In the genomic region with DNA sequence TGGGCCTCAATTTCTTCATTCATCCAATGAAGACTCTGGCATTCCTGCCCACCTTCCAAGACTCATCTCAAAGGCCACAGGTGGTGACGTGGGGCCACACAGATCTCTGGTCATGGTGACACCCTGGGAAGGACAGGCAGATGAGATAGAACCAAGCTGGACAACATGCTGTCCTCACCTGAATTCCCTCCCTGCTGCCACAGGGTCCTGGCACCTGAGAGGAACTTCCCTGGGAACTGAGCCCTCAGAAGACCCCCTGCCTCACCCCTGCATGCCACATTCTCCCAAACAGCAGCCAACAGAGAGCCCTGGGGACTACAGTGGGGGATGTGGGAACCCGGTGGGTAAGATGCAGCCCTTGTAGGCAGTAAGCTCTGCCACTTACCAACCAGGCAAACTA, we compare ENCODE assay signal across 20 cellular contexts. TPM values are rescaled to one million over a fixed set of nuclear protein-coding genes. Genes with fewer than 3 reads are reported as not detected.
A peak's percentile ranks its signal among the peaks of the same experiment; 100 is the strongest.
DNase-seq lines count a peak whose midpoint lies in the region; ATAC-seq, FAIRE-seq and TF ChIP-seq lines count a peak whose summit lies in the region.
"Had no signal": no experiment of that assay in that cellular context is flagged by ENCODE, and none has a peak within 500 bp of the region (broad histone marks: within the 10 kb centered on the region; RNA-seq: fewer than 3 reads in every experiment).

No MANE protein-coding gene starts in this region.

- no peaks in the 10 kb centered on the region for H3K9me3 Mint-ChIP-seq in natural killer cell
- no peaks in the 10 kb centered on the region for H3K9me3 Mint-ChIP-seq in natural killer cell treated with Interleukin-12 subunit alpha and Interleukin-12 subunit beta and Interleukin-15 and Interleukin-18, amount 100 ng/mL, for 72 hours
- H3K9me3 Mint-ChIP-seq: HFFc6 had no signal

- H3K9me3 ChIP-seq in esophagus muscularis mucosa (no peaks in the 10 kb centered on the region), gastrocnemius medialis (no peaks in the 10 kb centered on the region), thyroid gland (no peaks in the 10 kb centered on the region)

- H3K4me1 ChIP-seq in esophagus muscularis mucosa (peaks cover 55 to 80% (median 76%) of the 10 kb centered on the region in 4 donors), gastrocnemius medialis (peaks cover 57 to 75% of the 10 kb centered on the region in 2 donors), thyroid gland (no peaks in the 10 kb centered on the region)

- in situ Hi-C loops in gastrocnemius medialis (cut with MboI; ENCODE audit: low sequenced_read_pairs in 4 of 4) = no loop called here

- H3K36me3 Mint-ChIP-seq in natural killer cell = no peaks in the 10 kb centered on the region
- no peaks in the 10 kb centered on the region for H3K36me3 Mint-ChIP-seq in natural killer cell treated with Interleukin-12 subunit alpha and Interleukin-12 subunit beta and Interleukin-15 and Interleukin-18, amount 100 ng/mL, for 72 hours
- H3K36me3 Mint-ChIP-seq: CD14-positive monocyte had no signal

- H3K36me3 ChIP-seq in esophagus muscularis mucosa = peaks cover 50 to 94% (median 73%) of the 10 kb centered on the region in 4 donors
- peaks cover 0 to 9% of the 10 kb centered on the region in 2 donors for H3K36me3 ChIP-seq in gastrocnemius medialis
- H3K36me3 ChIP-seq in thyroid gland = peaks cover 0 to 6% of the 10 kb centered on the region in 2 donors

- intact Hi-C loops in natural killer cell (cut with micrococcal nuclease) (no loop called here), esophagus muscularis mucosa (cut with DNase I) (no loop called here), gastrocnemius medialis (cut with DNase I; ENCODE audit: low total_unique reads) (no loop called here), thyroid gland (cut with DNase I) (no loop called here)

- no peak for TF ChIP-seq EP300 in esophagus muscularis mucosa (IDR thresholded peaks at IDR 0.05)

- H3K27ac Mint-ChIP-seq in natural killer cell = no peak overlapping the region
- no peak overlapping the region for H3K27ac Mint-ChIP-seq in natural killer cell treated with Interleukin-12 subunit alpha and Interleukin-12 subunit beta and Interleukin-15 and Interleukin-18, amount 100 ng/mL, for 72 hours
- H3K27ac Mint-ChIP-seq: CD14-positive monocyte, HFFc6 had no signal

- H3K27me3 Mint-ChIP-seq in natural killer cell (ENCODE audit: low read depth in 2 of 2) = peaks cover 0 to 3% of the 10 kb centered on the region in 2 donors
- H3K27me3 Mint-ChIP-seq in natural killer cell treated with Interleukin-12 subunit alpha and Interleukin-12 subunit beta and Interleukin-15 and Interleukin-18, amount 100 ng/mL, for 72 hours = no peaks in the 10 kb centered on the region

- TF ChIP-seq CTCF in natural killer cell (IDR thresholded peaks at IDR 0.05) (no peak), esophagus muscularis mucosa (IDR thresholded peaks at IDR 0.05) (no peak), gastrocnemius medialis (IDR thresholded peaks at IDR 0.05 in 4 of 5, conservative IDR thresholded peaks at IDR 0.05 in 1 of 5) (no peak), thyroid gland (IDR thresholded peaks at IDR 0.05) (no peak)

- H3K4me1 Mint-ChIP-seq in natural killer cell = peaks cover 0 to 8% of the 10 kb centered on the region in 2 donors
- no peaks in the 10 kb centered on the region for H3K4me1 Mint-ChIP-seq in natural killer cell treated with Interleukin-12 subunit alpha and Interleukin-12 subunit beta and Interleukin-15 and Interleukin-18, amount 100 ng/mL, for 72 hours (ENCODE audit: low read depth in 2 of 2)
- H3K4me1 Mint-ChIP-seq: CD14-positive monocyte had no signal

- TF ChIP-seq POLR2A in esophagus muscularis mucosa (IDR thresholded peaks at IDR 0.05; ENCODE audit: low read depth) = no peak
- no peak for TF ChIP-seq POLR2A in gastrocnemius medialis (IDR thresholded peaks at IDR 0.05)
- TF ChIP-seq POLR2A in thyroid gland (IDR thresholded peaks at IDR 0.05) = no peak

- H3K4me3 ChIP-seq in esophagus muscularis mucosa (no peak overlapping the region), gastrocnemius medialis (no peak overlapping the region), thyroid gland (replicated peaks in 1 of 3) (no peak overlapping the region)
- H3K4me3 ChIP-seq: PC-9 had no signal

- peak; percentile 1 for DNase-seq in natural killer cell
- DNase-seq in natural killer cell treated with Interleukin-12 subunit alpha and Interleukin-12 subunit beta and Interleukin-15 and Interleukin-18, amount 100 ng/mL, for 72 hours (ENCODE audit: low spot score) = no peak
- no peak for DNase-seq in esophagus muscularis mucosa (ENCODE audit: extremely low spot score)
- peak in 1 of 2 donors; percentile 9 for DNase-seq in gastrocnemius medialis
- no peak for DNase-seq in urothelium cell line (ENCODE audit: low spot score)
- DNase-seq in NCI-H2029 treated with DMSO at 0.1 percent for 48 hours (lab: John Stamatoyannopoulos, UW) = no peak
- DNase-seq in thyroid gland = no peak
- DNase-seq: ACHN, AML-193, HFFc6, NCI-H1048, NCI-H1436 treated with DMSO at 0.1 percent for 48 hours, NCI-H2081, NCI-H510A, PC-9 had no signal

- no peak overlapping the region for H3K4me3 Mint-ChIP-seq in natural killer cell
- no peak overlapping the region for H3K4me3 Mint-ChIP-seq in natural killer cell treated with Interleukin-12 subunit alpha and Interleukin-12 subunit beta and Interleukin-15 and Interleukin-18, amount 100 ng/mL, for 72 hours
- H3K4me3 Mint-ChIP-seq: CD14-positive monocyte, HFFc6 had no signal

- no peaks in the 10 kb centered on the region for H3K27me3 ChIP-seq in esophagus muscularis mucosa
- no peaks in the 10 kb centered on the region for H3K27me3 ChIP-seq in gastrocnemius medialis
- no peaks in the 10 kb centered on the region for H3K27me3 ChIP-seq in thyroid gland

- H3K27ac ChIP-seq in esophagus muscularis mucosa (replicated peaks in 1 of 4) = peak overlapping the region in 3 of 4 donors; percentile 7 to 62 (median 39)
- H3K27ac ChIP-seq in gastrocnemius medialis = peak overlapping the region; percentile 91 to 99 (median 98)
- H3K27ac ChIP-seq in thyroid gland = no peak overlapping the region
- H3K27ac ChIP-seq: KMS-11, PC-9 had no signal

- no peak for ATAC-seq in natural killer cell
- ATAC-seq in natural killer cell treated with Interleukin-12 subunit alpha and Interleukin-12 subunit beta and Interleukin-15 and Interleukin-18, amount 100 ng/mL, for 72 hours = no peak
- ATAC-seq in gastrocnemius medialis = no peak

- 100% methylated on average over 1 of the region's 2 CpGs for WGBS in esophagus muscularis mucosa
- WGBS in thyroid gland, 2 donors = 90% methylated on average over 1 to 2 of the region's 2 CpGs

- FAIRE-seq in urothelium cell line (lab: Jason Lieb, UNC) = peak; percentile 40
- FAIRE-seq: GM19239 had no signal

RNA-seq across cellular contexts. Expression of a gene that starts 10.7 kb away (rescaled TPM):
- total RNA-seq in natural killer cell (under 1 TPM; 0.23 to 0.38 (median 0.36) TPM), esophagus muscularis mucosa (100 to 1,000 TPM in 2 of 4 donors, 10 to 100 TPM in 2; 84.3 to 208 (median 93.6) TPM), gastrocnemius medialis (100 to 1,000 TPM in 2 of 4 donors, 10 to 100 TPM in 2; 75.1 to 157 (median 106) TPM), thyroid gland (10 to 100 TPM; 20.6 to 49.2 (median 27.5) TPM)
- under 1 TPM in 1 of 2 donors, not detected in 1; 0.26 TPM for total RNA-seq in natural killer cell treated with Interleukin-12 subunit alpha and Interleukin-12 subunit beta and Interleukin-15 and Interleukin-18, amount 100 ng/mL, for 72 hours

RNA-seq across cellular contexts. Expression of a gene that starts 48.2 kb away (rescaled TPM):
- total RNA-seq in natural killer cell = not detected
- total RNA-seq in natural killer cell treated with Interleukin-12 subunit alpha and Interleukin-12 subunit beta and Interleukin-15 and Interleukin-18, amount 100 ng/mL, for 72 hours = not detected
- total RNA-seq in esophagus muscularis mucosa = not detected
- not detected for total RNA-seq in gastrocnemius medialis
- total RNA-seq in thyroid gland = not detected
- total RNA-seq: H4, HFFc6, M059J, PC-9 had no signal

Comparison
In these comparisons a context has a peak if more than half of its experiments do, and no peak if none do; other contexts are left out.
1. H3K27ac ChIP-seq: peak in esophagus muscularis mucosa (3 of 4) and gastrocnemius medialis (4 of 4); none in thyroid gland (0 of 3).
2. RNA of a gene that starts 10.7 kb away (total RNA-seq): 75.1 to 157 TPM in gastrocnemius medialis, 84.3 to 208 TPM in esophagus muscularis mucosa and 20.6 to 49.2 TPM in thyroid gland; 0.23 to 0.38 TPM in natural killer cell and 0.26 TPM in natural killer cell treated with Interleukin-12 subunit alpha and Interleukin-12 subunit beta and Interleukin-15 and Interleukin-18, amount 100 ng/mL, for 72 hours; every median in the first group is over 10 times any median in the second.